In genomic region chr9:70065572-70065971, GRCh38 we compare ENCODE assay signal across 14 cellular contexts. TPM values are rescaled to one million over a fixed set of nuclear protein-coding genes. Genes with fewer than 3 reads are reported as not detected.
"Had no signal": no experiment of that assay in that cellular context is flagged by ENCODE, and none has a peak within 500 bp of the region (broad histone marks: within the 10 kb centered on the region; RNA-seq: fewer than 3 reads in every experiment).

No MANE protein-coding gene starts in this region.

- H3K4me1 ChIP-seq: right lobe of liver had no signal

- H3K36me3 ChIP-seq: right lobe of liver had no signal

- DNase-seq: activated CD4-positive, alpha-beta T cell treated with anti-CD3 and anti-CD28 coated beads, Interleukin-2, amount 10 ng/mL, durations not matched to agents 24 days and 14 days; activated CD4-positive, CD25-positive, alpha-beta regulatory T cell; activated CD8-positive, alpha-beta memory T cell treated with anti-CD3 and anti-CD28 coated beads, Interleukin-2, amount 50 U/mL, for 4 hours; activated CD8-positive, alpha-beta T cell treated with anti-CD3 and anti-CD28 coated beads, Interleukin-2, amount 10 ng/mL, durations not matched to agents 7 days and 5 days; activated gamma-delta T cell; activated T-cell treated with anti-CD3 and anti-CD28 coated beads, Interleukin-2, amount 50 U/mL, for 72 hours; dermis blood vessel endothelial cell; hypothalamus; mesendoderm; right lobe of liver; SW 1271 had no signal

- H3K27ac ChIP-seq: epithelial cell of prostate, right lobe of liver had no signal

- H3K4me3 ChIP-seq: right lobe of liver had no signal

- H3K9me3 ChIP-seq: right lobe of liver had no signal

- ATAC-seq: activated CD8-positive, alpha-beta T cell treated with anti-CD3 and anti-CD28 coated beads, Interleukin-2, amount 10 ng/mL, durations not matched to agents 7 days and 5 days; activated T-cell treated with anti-CD3 and anti-CD28 coated beads, Interleukin-2, amount 50 U/mL, for 72 hours; natural killer cell treated with Interleukin-12 subunit alpha and Interleukin-12 subunit beta and Interleukin-15 and Interleukin-18, amount 100 ng/mL, for 72 hours; right lobe of liver; stimulated activated effector memory CD8-positive, alpha-beta T cell treated with anti-CD3 and anti-CD28 coated beads, Interleukin-12 subunit alpha, Interleukin-12 subunit beta, amount 100 ng/mL, for 72 hours had no signal

- H3K27me3 ChIP-seq: right lobe of liver had no signal

RNA-seq across cellular contexts. Expression of gene MAMDC2, which starts 21.9 kb away (rescaled TPM):
- total RNA-seq: activated CD4-positive, alpha-beta T cell treated with anti-CD3 and anti-CD28 coated beads, Interleukin-2, amount 10 ng/mL, durations not matched to agents 24 days and 14 days; activated CD8-positive, alpha-beta T cell treated with anti-CD3 and anti-CD28 coated beads, Interleukin-2, amount 10 ng/mL, durations not matched to agents 7 days and 5 days; activated T-cell treated with anti-CD3 and anti-CD28 coated beads, Interleukin-2, amount 50 U/mL, for 72 hours; natural killer cell treated with Interleukin-12 subunit alpha and Interleukin-12 subunit beta and Interleukin-15 and Interleukin-18, amount 100 ng/mL, for 72 hours had no signal
